In genomic region chr6:33570806-33571636, GRCh38 we compare ENCODE assay signal across 8 cellular contexts. TPM values are rescaled to one million over a fixed set of nuclear protein-coding genes. Genes with fewer than 3 reads are reported as not detected.
DNase-seq lines count a peak whose midpoint lies in the region; ATAC-seq and TF ChIP-seq lines count a peak whose summit lies in the region.

No MANE protein-coding gene starts in this region.

- peak overlapping the region; percentile 92 to 99 (median 96) for H3K27ac Mint-ChIP-seq in CD14-positive monocyte
- H3K27ac Mint-ChIP-seq in activated CD4-positive, alpha-beta memory T cell treated with anti-CD3 and anti-CD28 coated beads, Interleukin-2, amount 10 ng/mL, durations not matched to agents 7 days and 5 days: peak overlapping the region; percentile 100

- H3K9me3 Mint-ChIP-seq in CD14-positive monocyte: peaks cover 0 to 1% (median 0%) of the 10 kb centered on the region in 7 donors
- H3K9me3 Mint-ChIP-seq in activated CD4-positive, alpha-beta memory T cell treated with anti-CD3 and anti-CD28 coated beads, Interleukin-2, amount 10 ng/mL, durations not matched to agents 7 days and 5 days: no peaks in the 10 kb centered on the region

- DNase-seq in CD14-positive monocyte (ENCODE audit: low spot score) (peak; percentile 75), NCI-H82 (lab: John Stamatoyannopoulos, UW) (peak; percentile 93), ecto neural progenitor cell (ENCODE audit: low spot score) (peak; percentile 81), lung microvascular endothelial cell (ENCODE audit: low read depth in 2 of 2) (peak; percentile 67 to 76)
- peak; percentile 96 for DNase-seq in activated CD4-positive, alpha-beta memory T cell treated with anti-CD3 and anti-CD28 coated beads, Interleukin-2, amount 10 ng/mL, durations not matched to agents 7 days and 5 days
- peak; percentile 80 to 93 (median 84) for DNase-seq in stimulated activated CD4-positive, alpha-beta T cell treated with anti-CD3 and anti-CD28 coated beads, TNF-alpha, amount 100 ng/mL, for 48 hours (ENCODE audit: low read depth in 3 of 3)

- no peak for TF ChIP-seq CTCF in CD14-positive monocyte (IDR thresholded peaks at IDR 0.05)

- ATAC-seq in GM19372 (IDR thresholded peaks at IDR 0.05; ENCODE audit: low read depth, unreplicated experiment): peak; percentile 83
- ATAC-seq in HG03469 (IDR thresholded peaks at IDR 0.05; ENCODE audit: unreplicated experiment): peak; percentile 47

- H3K4me1 Mint-ChIP-seq in CD14-positive monocyte: peaks cover 20% of the 10 kb centered on the region
- H3K4me1 Mint-ChIP-seq in activated CD4-positive, alpha-beta memory T cell treated with anti-CD3 and anti-CD28 coated beads, Interleukin-2, amount 10 ng/mL, durations not matched to agents 7 days and 5 days: peaks cover 61% of the 10 kb centered on the region

- H3K4me3 Mint-ChIP-seq in CD14-positive monocyte: peak overlapping the region; percentile 95
- H3K4me3 Mint-ChIP-seq in activated CD4-positive, alpha-beta memory T cell treated with anti-CD3 and anti-CD28 coated beads, Interleukin-2, amount 10 ng/mL, durations not matched to agents 7 days and 5 days: peak overlapping the region; percentile 75

- H3K27me3 Mint-ChIP-seq in CD14-positive monocyte (ENCODE audit: low read depth in 3 of 3): peaks cover 0 to 1% (median 0%) of the 10 kb centered on the region in 3 donors
- H3K27me3 Mint-ChIP-seq in activated CD4-positive, alpha-beta memory T cell treated with anti-CD3 and anti-CD28 coated beads, Interleukin-2, amount 10 ng/mL, durations not matched to agents 7 days and 5 days: no peaks in the 10 kb centered on the region

- POLR2A ChIA-PET in activated CD4-positive, alpha-beta memory T cell treated with anti-CD3 and anti-CD28 coated beads, Interleukin-2, amount 10 ng/mL, durations not matched to agents 7 days and 5 days (lab: Charles Lee): interaction anchor here (0.7 to 5.7 kb wide), 22 partner anchors 9 to 599 kb away, joined by 3 to 71 read pairs (median 6); partner anchors contain the start of genes BAK1, CUTA, ITPR3 and UQCC2

- intact Hi-C loops in CD14-positive monocyte (cut with micrococcal nuclease): no loop called here

- peaks cover 38 to 45% of the 10 kb centered on the region in 2 donors for H3K36me3 Mint-ChIP-seq in CD14-positive monocyte
- H3K36me3 Mint-ChIP-seq in activated CD4-positive, alpha-beta memory T cell treated with anti-CD3 and anti-CD28 coated beads, Interleukin-2, amount 10 ng/mL, durations not matched to agents 7 days and 5 days (ENCODE audit: low read depth): peaks cover 65% of the 10 kb centered on the region

- CTCF ChIA-PET in activated CD4-positive, alpha-beta memory T cell treated with anti-CD3 and anti-CD28 coated beads, Interleukin-2, amount 10 ng/mL, durations not matched to agents 7 days and 5 days (lab: Charles Lee): interaction anchor here (0.6 to 2.4 kb wide), 14 partner anchors 8 to 1383 kb away, joined by 3 to 21 read pairs (median 4); partner anchors contain the start of genes BAK1 and UQCC2

RNA-seq across cellular contexts. Expression of gene BAK1, which starts 9.1 kb away (rescaled TPM):
- 10 to 100 TPM; 27.8 to 34.0 TPM for polyA plus RNA-seq in CD14-positive monocyte
- 100 to 1,000 TPM in 1 of 2 experiments, 10 to 100 TPM in 1; 97.9 to 100 TPM for total RNA-seq in activated CD4-positive, alpha-beta memory T cell treated with anti-CD3 and anti-CD28 coated beads, Interleukin-2, amount 10 ng/mL, durations not matched to agents 7 days and 5 days
- 12.3 and 15.3 TPM in 2 replicates for total RNA-seq in lung microvascular endothelial cell

RNA-seq across cellular contexts. Expression of gene ITPR3, which starts 50.1 kb away (rescaled TPM):
- not detected for polyA plus RNA-seq in CD14-positive monocyte
- total RNA-seq in activated CD4-positive, alpha-beta memory T cell treated with anti-CD3 and anti-CD28 coated beads, Interleukin-2, amount 10 ng/mL, durations not matched to agents 7 days and 5 days: 10 to 100 TPM; 54.2 to 55.1 TPM
- 6.7 and 16.8 TPM in 2 replicates for total RNA-seq in lung microvascular endothelial cell

Comparison
In these comparisons a context has a peak if more than half of its experiments do, and no peak if none do; other contexts are left out.
1. Peak in every context shown above with its lines: DNase-seq and ATAC-seq.